Comparison of ENCODE assay signal across 1 cellular context in the genomic region with DNA sequence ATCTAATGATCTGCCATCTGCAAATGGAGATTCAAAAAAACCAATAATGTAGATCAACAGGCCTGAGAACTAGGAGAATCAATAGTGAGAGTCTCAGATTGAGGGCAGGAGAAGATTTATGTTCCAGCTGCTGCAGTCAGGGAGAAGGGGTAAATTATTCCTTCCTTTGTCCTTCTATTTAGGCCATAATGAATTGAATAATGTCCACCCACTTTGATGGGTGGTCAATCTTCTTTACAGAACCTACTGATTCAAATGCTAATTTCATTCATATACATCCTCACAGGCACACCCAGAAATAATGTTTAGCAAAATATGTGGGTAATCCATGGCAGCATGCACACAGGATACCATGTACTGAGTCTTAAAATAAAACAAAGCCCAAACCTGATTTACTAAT.
TF ChIP-seq lines count a peak whose summit lies in the region.

No MANE protein-coding gene starts in this region.

TF ChIP-seq in GM23338, 12 proteins besides CTCF, POLR2A, EP300 and RAD21 (continued from another document):
- TF ChIP-seq ZNF114 (CRISPR knock-in tag; IDR thresholded peaks at IDR 0.05), result no peak
- peak; percentile 17; the same call in 1 of the 2 replicates for TF ChIP-seq NANOG (IDR thresholded peaks at IDR 0.05; ENCODE audit: borderline replicate concordance)
TF ChIP-seq in GM23338: peak in this region for 1.
